In genomic region chr15:77633913-77634265, GRCh38 we compare ENCODE assay signal across 1 cellular context.
A peak's percentile ranks its signal among the peaks of the same experiment; 100 is the strongest.
TF ChIP-seq lines count a peak whose summit lies in the region.

No MANE protein-coding gene starts in this region.

TF ChIP-seq in WTC11, 78 proteins besides CTCF, POLR2A, EP300 and RAD21 (continued from another document and continues in another):
- TF ChIP-seq ZBTB43 (CRISPR knock-in tag; IDR thresholded peaks at IDR 0.05): no peak; the same call in 1 of the 2 replicates
- TF ChIP-seq ZNF512 (CRISPR knock-in tag; IDR thresholded peaks at IDR 0.05; ENCODE audit: borderline replicate concordance): no peak
- TF ChIP-seq FOXP1 (CRISPR knock-in tag; IDR thresholded peaks at IDR 0.05; ENCODE audit: borderline replicate concordance): peak; percentile 15; the same call in 1 of the 2 replicates
- TF ChIP-seq TEAD4 (CRISPR knock-in tag; IDR thresholded peaks at IDR 0.05): no peak
- TF ChIP-seq MAX (CRISPR knock-in tag; IDR thresholded peaks at IDR 0.05): no peak
- peak; percentile 73; the same call in 1 of the 2 replicates for TF ChIP-seq AFF4 (CRISPR knock-in tag; IDR thresholded peaks at IDR 0.05; ENCODE audit: borderline replicate concordance)
- TF ChIP-seq AR (CRISPR knock-in tag; IDR thresholded peaks at IDR 0.05): 0 out of 2 replicates have a peak, but pooled peaks have one; percentile 19
- TF ChIP-seq ZNF219 (CRISPR knock-in tag; IDR thresholded peaks at IDR 0.05; ENCODE audit: borderline replicate concordance): no peak
- TF ChIP-seq NFATC4 (CRISPR knock-in tag; IDR thresholded peaks at IDR 0.05): no peak
- no peak for TF ChIP-seq SOX15 (CRISPR knock-in tag; IDR thresholded peaks at IDR 0.05)
- no peak for TF ChIP-seq TCF7 (CRISPR knock-in tag; IDR thresholded peaks at IDR 0.05; ENCODE audit: low read depth)
- TF ChIP-seq ESRRA (CRISPR knock-in tag; IDR thresholded peaks at IDR 0.05; ENCODE audit: borderline replicate concordance): no peak
- no peak for TF ChIP-seq ZNF671 (CRISPR knock-in tag; IDR thresholded peaks at IDR 0.05)
- no peak for TF ChIP-seq ZNF263 (CRISPR knock-in tag; IDR thresholded peaks at IDR 0.05; ENCODE audit: low read depth)
- TF ChIP-seq TP53 (CRISPR knock-in tag; IDR thresholded peaks at IDR 0.05): peak; percentile 82; the same call in 1 of the 2 replicates
- TF ChIP-seq ZNF317 (CRISPR knock-in tag; IDR thresholded peaks at IDR 0.05; ENCODE audit: borderline replicate concordance, low read depth): no peak
- TF ChIP-seq ZNF396 (CRISPR knock-in tag; IDR thresholded peaks at IDR 0.05; ENCODE audit: borderline replicate concordance): no peak
- TF ChIP-seq NR1H2 (CRISPR knock-in tag; IDR thresholded peaks at IDR 0.05): no peak
- no peak for TF ChIP-seq SMAD4 (CRISPR knock-in tag; IDR thresholded peaks at IDR 0.05)
- TF ChIP-seq SMAD3 (CRISPR knock-in tag; IDR thresholded peaks at IDR 0.05; ENCODE audit: borderline replicate concordance): no peak
- peak; percentile 72 for TF ChIP-seq ZNF423 (CRISPR knock-in tag; IDR thresholded peaks at IDR 0.05)
- 0 out of 2 replicates have a peak, but pooled peaks have one; percentile 57 for TF ChIP-seq CBFB (CRISPR knock-in tag; IDR thresholded peaks at IDR 0.05; ENCODE audit: low read depth)
- no peak for TF ChIP-seq HMGXB4 (CRISPR knock-in tag; IDR thresholded peaks at IDR 0.05)
- TF ChIP-seq ZNF416 (CRISPR knock-in tag; IDR thresholded peaks at IDR 0.05): no peak
- TF ChIP-seq ATF1 (CRISPR knock-in tag; IDR thresholded peaks at IDR 0.05): no peak
- TF ChIP-seq ZBTB21 (CRISPR knock-in tag; IDR thresholded peaks at IDR 0.05; ENCODE audit: borderline replicate concordance): peak; percentile 46; the same call in 1 of the 2 replicates
- TF ChIP-seq CREM (CRISPR knock-in tag; IDR thresholded peaks at IDR 0.05): no peak
- TF ChIP-seq TEAD1 (CRISPR knock-in tag; IDR thresholded peaks at IDR 0.05): peak; percentile 80; the same call in 1 of the 2 replicates
- TF ChIP-seq PRDM15 (CRISPR knock-in tag; IDR thresholded peaks at IDR 0.05): no peak
- TF ChIP-seq USF1 (CRISPR knock-in tag; IDR thresholded peaks at IDR 0.05): no peak; the same call in 1 of the 2 replicates
- TF ChIP-seq GTF2I (CRISPR knock-in tag; conservative IDR thresholded peaks at IDR 0.05): no peak
- no peak for TF ChIP-seq NFE2L1 (CRISPR knock-in tag; IDR thresholded peaks at IDR 0.05)
- TF ChIP-seq MXD4 (CRISPR knock-in tag; IDR thresholded peaks at IDR 0.05; ENCODE audit: borderline replicate concordance): no peak
- no peak for TF ChIP-seq OVOL2 (CRISPR knock-in tag; IDR thresholded peaks at IDR 0.05; ENCODE audit: borderline replicate concordance)
- TF ChIP-seq FOXP4 (CRISPR knock-in tag; IDR thresholded peaks at IDR 0.05): no peak; the same call in 1 of the 2 replicates
